ENCODE assay signal across 9 cellular contexts in genomic region chr15:64693134-64693533, GRCh38.
DNase-seq lines count a peak whose midpoint lies in the region; ATAC-seq, FAIRE-seq and TF ChIP-seq lines count a peak whose summit lies in the region.
"Had no signal": no experiment of that assay in that cellular context is flagged by ENCODE, and none has a peak within 500 bp of the region (broad histone marks: within the 10 kb centered on the region; RNA-seq: fewer than 3 reads in every experiment).

No MANE protein-coding gene starts in this region.

- peaks cover 30% of the 10 kb centered on the region for H3K36me3 ChIP-seq in effector memory CD4-positive, alpha-beta T cell (ENCODE audit: control insufficient read depth, insufficient read depth, low read length)

- H3K27ac ChIP-seq in coronary artery: peak overlapping the region; percentile 70 to 75
- H3K27ac ChIP-seq in effector memory CD4-positive, alpha-beta T cell (ENCODE audit: insufficient read depth, low read length, poor library complexity, severe bottlenecking): no peak overlapping the region

- TF ChIP-seq CTCF in coronary artery (IDR thresholded peaks at IDR 0.05) (no peak), GM20000 (IDR thresholded peaks at IDR 0.05; ENCODE audit: extremely low read depth, missing control alignments) (no peak)

- H3K27me3 ChIP-seq in effector memory CD4-positive, alpha-beta T cell (replicated peaks; ENCODE audit: control insufficient read depth, insufficient read depth, low read length, poor library complexity, severe bottlenecking): no peaks in the 10 kb centered on the region

- DNase-seq in stimulated activated naive CD8-positive, alpha-beta T cell treated with anti-CD3 and anti-CD28 coated beads, Interleukin-15, Interleukin-2, amounts not matched to agents 100 U/mL and 50 U/mL, for 24 hours: no peak
- DNase-seq in coronary artery (ENCODE audit: low spot score): peak; percentile 82
- peak; percentile 85 for DNase-seq in mesenteric fat pad (ENCODE audit: low spot score)
- no peak for DNase-seq in GM19239 (ENCODE audit: insufficient read length, low spot score)
- DNase-seq in GM20000 (ENCODE audit: low spot score): no peak
- DNase-seq in effector memory CD4-positive, alpha-beta T cell: no peak

- H3K27ac Mint-ChIP-seq in stimulated activated naive CD8-positive, alpha-beta T cell treated with anti-CD3 and anti-CD28 coated beads, Interleukin-15, Interleukin-2, amounts not matched to agents 100 ng/mL and 50 ng/mL, for 24 hours: peak overlapping the region; percentile 38
- H3K27ac Mint-ChIP-seq: activated T-helper 2 cell treated with anti-CD3 and anti-CD28 coated beads, Interferon-gamma antibody, Interleukin-2, Interleukin-4, amounts not matched to agents 10 μg/mL and 5 μg/mL and 100 μg/mL, durations not matched to agents 14 hours and 24 hours and 36 hours had no signal

- ATAC-seq in stimulated activated naive CD8-positive, alpha-beta T cell treated with anti-CD3 and anti-CD28 coated beads, Interleukin-15, Interleukin-2, amounts not matched to agents 100 U/mL and 50 U/mL, for 24 hours: no peak
- no peak for ATAC-seq in GM19328 (IDR thresholded peaks at IDR 0.05; ENCODE audit: unreplicated experiment)

- no peaks in the 10 kb centered on the region for H3K27me3 Mint-ChIP-seq in stimulated activated naive CD8-positive, alpha-beta T cell treated with anti-CD3 and anti-CD28 coated beads, Interleukin-15, Interleukin-2, amounts not matched to agents 100 ng/mL and 50 ng/mL, for 24 hours

- H3K4me1 ChIP-seq in effector memory CD4-positive, alpha-beta T cell (ENCODE audit: control insufficient read depth, insufficient read depth, low read length, poor library complexity, severe bottlenecking): peaks cover 6% of the 10 kb centered on the region

- H3K4me3 ChIP-seq in coronary artery: peak overlapping the region; percentile 2
- no peak overlapping the region for H3K4me3 ChIP-seq in effector memory CD4-positive, alpha-beta T cell (ENCODE audit: insufficient read depth, low read depth, low read length, poor library complexity, severe bottlenecking)

- no peaks in the 10 kb centered on the region for H3K9me3 Mint-ChIP-seq in stimulated activated naive CD8-positive, alpha-beta T cell treated with anti-CD3 and anti-CD28 coated beads, Interleukin-15, Interleukin-2, amounts not matched to agents 100 ng/mL and 50 ng/mL, for 24 hours
- H3K9me3 Mint-ChIP-seq: activated T-helper 2 cell treated with anti-CD3 and anti-CD28 coated beads, Interferon-gamma antibody, Interleukin-2, Interleukin-4, amounts not matched to agents 10 μg/mL and 5 μg/mL and 100 μg/mL, durations not matched to agents 14 hours and 24 hours and 36 hours had no signal

- H3K4me3 Mint-ChIP-seq in stimulated activated naive CD8-positive, alpha-beta T cell treated with anti-CD3 and anti-CD28 coated beads, Interleukin-15, Interleukin-2, amounts not matched to agents 100 ng/mL and 50 ng/mL, for 24 hours: no peak overlapping the region

- no peaks in the 10 kb centered on the region for H3K9me3 ChIP-seq in effector memory CD4-positive, alpha-beta T cell (ENCODE audit: control insufficient read depth, low read length)

- peaks cover 41% of the 10 kb centered on the region for H3K36me3 Mint-ChIP-seq in stimulated activated naive CD8-positive, alpha-beta T cell treated with anti-CD3 and anti-CD28 coated beads, Interleukin-15, Interleukin-2, amounts not matched to agents 100 ng/mL and 50 ng/mL, for 24 hours (ENCODE audit: low read depth)

- peaks cover 48% of the 10 kb centered on the region for H3K4me1 Mint-ChIP-seq in stimulated activated naive CD8-positive, alpha-beta T cell treated with anti-CD3 and anti-CD28 coated beads, Interleukin-15, Interleukin-2, amounts not matched to agents 100 ng/mL and 50 ng/mL, for 24 hours (ENCODE audit: low read depth)

- FAIRE-seq in GM19239 (lab: Jason Lieb, UNC): no peak

Comparison
In these comparisons a context has a peak if more than half of its experiments do, and no peak if none do; other contexts are left out.
1. DNase-seq: peak in coronary artery (single experiment) and mesenteric fat pad (single experiment); none in stimulated activated naive CD8-positive, alpha-beta T cell treated with anti-CD3 and anti-CD28 coated beads, Interleukin-15, Interleukin-2, amounts not matched to agents 100 U/mL and 50 U/mL, for 24 hours (single experiment), GM19239 (single experiment), GM20000 (single experiment) and effector memory CD4-positive, alpha-beta T cell (0 of 3).